ENCODE assay signal across 8 cellular contexts in the genomic region with DNA sequence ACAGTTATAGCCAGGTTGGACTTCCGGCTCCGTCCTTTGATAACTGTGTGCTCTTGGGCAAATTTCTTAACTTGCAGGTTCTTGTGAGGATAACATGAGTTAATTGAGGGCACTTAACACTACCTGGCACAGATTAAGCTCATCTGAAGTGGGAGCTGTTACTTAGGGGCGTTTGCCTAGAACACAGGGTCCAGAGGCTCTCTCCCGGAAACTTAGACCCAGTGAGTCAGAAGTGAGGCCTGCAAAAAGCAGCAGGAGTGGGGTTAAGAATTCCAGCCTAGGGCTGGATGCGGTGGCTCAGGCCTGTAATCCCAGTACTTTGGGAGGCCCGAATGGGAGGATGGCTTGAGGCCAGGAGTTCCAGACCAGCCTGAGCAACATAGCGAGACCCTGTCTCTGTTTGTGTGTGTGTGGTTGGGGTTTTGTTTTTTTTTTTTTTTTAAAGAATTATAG. TPM values are rescaled to one million over a fixed set of nuclear protein-coding genes. Genes with fewer than 3 reads are reported as not detected.
DNase-seq lines count a peak whose midpoint lies in the region; ATAC-seq and TF ChIP-seq lines count a peak whose summit lies in the region.

No MANE protein-coding gene starts in this region.

- H3K27me3 ChIP-seq in SK-N-SH (ENCODE audit: insufficient read depth): no peaks in the 10 kb centered on the region

- CTCF ChIA-PET in SK-N-SH (lab: Yijun Ruan, JAX): interaction anchor here (1.0 to 14.0 kb wide), 2 partner anchors 25 to 229 kb away, joined by 3 to 129 read pairs; no protein-coding TSS in a partner anchor

- H3K9me2 ChIP-seq in SK-N-SH: no peaks in the 10 kb centered on the region

- H3K36me3 ChIP-seq in SK-N-SH (replicated peaks in 1 of 2; ENCODE audit: control insufficient read depth in 1 of 2, insufficient read depth in 2 of 2, low read length in 1 of 2): peaks cover 6 to 19% of the 10 kb centered on the region in 2 experiments

- H2AFZ ChIP-seq in SK-N-SH (ENCODE audit: low read depth): no peak overlapping the region

- H3K79me2 ChIP-seq in SK-N-SH (ENCODE audit: insufficient read depth): peaks cover 86% of the 10 kb centered on the region

- WGBS in SK-N-SH (ENCODE audit: low lambda C conversion rate): 47% methylated on average over 4 of the region's 7 CpGs

- TF ChIP-seq CTCF in SK-N-SH (IDR thresholded peaks at IDR 0.05): no peak

- peak; percentile 83 for DNase-seq in Daoy (ENCODE audit: low read depth)
- DNase-seq in SK-N-SH: no peak
- peak; percentile 70 for DNase-seq in fibroblast of gingiva (ENCODE audit: low read depth)
- DNase-seq in renal cortical epithelial cell (ENCODE audit: low read depth): peak; percentile 86
- DNase-seq in cerebellar nuclear complex (lab: John Stamatoyannopoulos, UW): no peak

- POLR2A ChIA-PET in SK-N-SH (lab: Yijun Ruan, JAX): interaction anchor here (0.8 kb wide), 1 partner anchor 27 kb away, joined by 3 read pairs; no protein-coding TSS in a partner anchor

- H3K4me3 ChIP-seq in SK-N-SH (ENCODE audit: low read depth in 2 of 2, low read length in 1 of 2): peak overlapping the region; percentile 59 to 93; a peak in 3 of 4 replicates

- TF ChIP-seq EP300 in SK-N-SH (IDR thresholded peaks at IDR 0.05; ENCODE audit: borderline replicate concordance in 1 of 2, low read depth in 1 of 2, low read length in 1 of 2): 0 out of 4 replicates have a peak, but pooled peaks of 1 of the 2 experiments have one; percentile 5

- H3F3A ChIP-seq in SK-N-SH (replicated peaks; ENCODE audit: insufficient read depth): peaks cover 58% of the 10 kb centered on the region

- peaks cover 36 to 41% of the 10 kb centered on the region in 2 experiments; a peak in 3 of 4 replicates for H3K4me1 ChIP-seq in SK-N-SH (ENCODE audit: control insufficient read depth in 1 of 2, insufficient read depth in 2 of 2, low read depth in 1 of 2, low read length in 1 of 2)

- TF ChIP-seq RAD21 in SK-N-SH (IDR thresholded peaks at IDR 0.05; ENCODE audit: low read length): no peak

- ATAC-seq in HG02678 (IDR thresholded peaks at IDR 0.05; ENCODE audit: unreplicated experiment) (no peak), GM21576 (IDR thresholded peaks at IDR 0.05; ENCODE audit: unreplicated experiment) (no peak), HG03095 (IDR thresholded peaks at IDR 0.05; ENCODE audit: unreplicated experiment) (no peak)

- H4K20me1 ChIP-seq in SK-N-SH (ENCODE audit: insufficient read depth): no peaks in the 10 kb centered on the region

- peak overlapping the region; percentile 86 for H3K4me2 ChIP-seq in SK-N-SH

- peak overlapping the region; percentile 44 to 97 for H3K27ac ChIP-seq in SK-N-SH (ENCODE audit: low read depth in 2 of 2, low read length in 1 of 2)

- peak overlapping the region; percentile 72 for H3K9ac ChIP-seq in SK-N-SH

- no peaks in the 10 kb centered on the region for H3K9me3 ChIP-seq in SK-N-SH

TF ChIP-seq in SK-N-SH, 30 proteins besides CTCF, POLR2A, EP300 and RAD21:
- TF ChIP-seq SIN3A (IDR thresholded peaks at IDR 0.05; ENCODE audit: borderline replicate concordance, low read depth, low read length) (0 out of 2 replicates have a peak, but pooled peaks have one; percentile 41), JUND (IDR thresholded peaks at IDR 0.05) (peak; percentile 50; the same call in 1 of the 2 replicates), TCF12 (IDR thresholded peaks at IDR 0.05) (0 out of 2 replicates have a peak, but pooled peaks have one; percentile 47), ELF1 (IDR thresholded peaks at IDR 0.05) (no peak; the same call in 1 of the 2 replicates), YY1 (IDR thresholded peaks at IDR 0.05; ENCODE audit: low read depth) (no peak), FOSL2 (IDR thresholded peaks at IDR 0.05; ENCODE audit: borderline replicate concordance, low read depth) (peak; percentile 61; the same call in 1 of the 2 replicates)
- TF ChIP-seq, protein P1, sequence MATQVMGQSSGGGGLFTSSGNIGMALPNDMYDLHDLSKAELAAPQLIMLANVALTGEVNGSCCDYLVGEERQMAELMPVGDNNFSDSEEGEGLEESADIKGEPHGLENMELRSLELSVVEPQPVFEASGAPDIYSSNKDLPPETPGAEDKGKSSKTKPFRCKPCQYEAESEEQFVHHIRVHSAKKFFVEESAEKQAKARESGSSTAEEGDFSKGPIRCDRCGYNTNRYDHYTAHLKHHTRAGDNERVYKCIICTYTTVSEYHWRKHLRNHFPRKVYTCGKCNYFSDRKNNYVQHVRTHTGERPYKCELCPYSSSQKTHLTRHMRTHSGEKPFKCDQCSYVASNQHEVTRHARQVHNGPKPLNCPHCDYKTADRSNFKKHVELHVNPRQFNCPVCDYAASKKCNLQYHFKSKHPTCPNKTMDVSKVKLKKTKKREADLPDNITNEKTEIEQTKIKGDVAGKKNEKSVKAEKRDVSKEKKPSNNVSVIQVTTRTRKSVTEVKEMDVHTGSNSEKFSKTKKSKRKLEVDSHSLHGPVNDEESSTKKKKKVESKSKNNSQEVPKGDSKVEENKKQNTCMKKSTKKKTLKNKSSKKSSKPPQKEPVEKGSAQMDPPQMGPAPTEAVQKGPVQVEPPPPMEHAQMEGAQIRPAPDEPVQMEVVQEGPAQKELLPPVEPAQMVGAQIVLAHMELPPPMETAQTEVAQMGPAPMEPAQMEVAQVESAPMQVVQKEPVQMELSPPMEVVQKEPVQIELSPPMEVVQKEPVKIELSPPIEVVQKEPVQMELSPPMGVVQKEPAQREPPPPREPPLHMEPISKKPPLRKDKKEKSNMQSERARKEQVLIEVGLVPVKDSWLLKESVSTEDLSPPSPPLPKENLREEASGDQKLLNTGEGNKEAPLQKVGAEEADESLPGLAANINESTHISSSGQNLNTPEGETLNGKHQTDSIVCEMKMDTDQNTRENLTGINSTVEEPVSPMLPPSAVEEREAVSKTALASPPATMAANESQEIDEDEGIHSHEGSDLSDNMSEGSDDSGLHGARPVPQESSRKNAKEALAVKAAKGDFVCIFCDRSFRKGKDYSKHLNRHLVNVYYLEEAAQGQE (IDR thresholded peaks at IDR 0.05; ENCODE audit: low read depth, low read length): 0 out of 2 replicates have a peak, but pooled peaks have one; percentile 5
- TF ChIP-seq, protein P2, sequence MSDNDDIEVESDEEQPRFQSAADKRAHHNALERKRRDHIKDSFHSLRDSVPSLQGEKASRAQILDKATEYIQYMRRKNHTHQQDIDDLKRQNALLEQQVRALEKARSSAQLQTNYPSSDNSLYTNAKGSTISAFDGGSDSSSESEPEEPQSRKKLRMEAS (IDR thresholded peaks at IDR 0.05; ENCODE audit: low read depth): 0 out of 2 replicates have a peak, but pooled peaks have one; percentile 30
TF ChIP-seq in SK-N-SH: peak in this region for 6.

RNA-seq across cellular contexts. Expression of a gene that starts 1.4 kb away (rescaled TPM):
- total RNA-seq in Daoy (2014; rRNA removed; shearing (Covaris generic)): 60.5 and 71.4 TPM in 2 replicates
- 198 and 222 TPM in 2 replicates for polyA plus RNA-seq in SK-N-SH (2012; rRNA removed)
- 70.0 and 100 TPM in 2 replicates for polyA plus RNA-seq in SK-N-SH (2012; cell fraction: cytosol; rRNA removed)
- polyA plus RNA-seq in SK-N-SH (2012; cell fraction: nucleus; rRNA removed): 460 and 509 TPM in 2 replicates
- 431 and 491 TPM in 2 replicates for total RNA-seq in renal cortical epithelial cell

RNA-seq across cellular contexts. Expression of a gene that starts 5.7 kb away (rescaled TPM):
- total RNA-seq in Daoy (2014; rRNA removed; shearing (Covaris generic)): 50.0 and 78.6 TPM in 2 replicates
- 48.5 and 57.7 TPM in 2 replicates for polyA plus RNA-seq in SK-N-SH (2012; rRNA removed)
- polyA plus RNA-seq in SK-N-SH (2012; cell fraction: cytosol; rRNA removed): 21.6 and 26.9 TPM in 2 replicates
- 270 and 364 TPM in 2 replicates for polyA plus RNA-seq in SK-N-SH (2012; cell fraction: nucleus; rRNA removed)
- total RNA-seq in renal cortical epithelial cell: 17.7 and 19.6 TPM in 2 replicates

RNA-seq across cellular contexts. Expression of a gene that starts 9.7 kb away (rescaled TPM):
- 0.29 TPM in 1 of 2 replicates, not detected in the other for total RNA-seq in Daoy (2014; rRNA removed; shearing (Covaris generic))
- polyA plus RNA-seq in SK-N-SH (2012; rRNA removed): 28.1 and 29.3 TPM in 2 replicates
- polyA plus RNA-seq in SK-N-SH (2012; cell fraction: cytosol; rRNA removed): 2.3 and 3.4 TPM in 2 replicates
- 256 and 346 TPM in 2 replicates for polyA plus RNA-seq in SK-N-SH (2012; cell fraction: nucleus; rRNA removed)
- total RNA-seq in renal cortical epithelial cell: 0.25 and 0.35 TPM in 2 replicates

RNA-seq across cellular contexts. Expression of a gene that starts 15.4 kb away (rescaled TPM):
- 120 and 132 TPM in 2 replicates for total RNA-seq in Daoy (2014; rRNA removed; shearing (Covaris generic))
- 117 and 163 TPM in 2 replicates for polyA plus RNA-seq in SK-N-SH (2012; rRNA removed)
- 77.9 and 147 TPM in 2 replicates for polyA plus RNA-seq in SK-N-SH (2012; cell fraction: cytosol; rRNA removed)
- 131 and 155 TPM in 2 replicates for polyA plus RNA-seq in SK-N-SH (2012; cell fraction: nucleus; rRNA removed)
- total RNA-seq in renal cortical epithelial cell: 159 and 161 TPM in 2 replicates

RNA-seq across cellular contexts. Expression of a gene that starts 31.1 kb away (rescaled TPM):
- total RNA-seq in Daoy (2014; rRNA removed; shearing (Covaris generic)): 104 and 111 TPM in 2 replicates
- 63.8 and 64.1 TPM in 2 replicates for polyA plus RNA-seq in SK-N-SH (2012; rRNA removed)
- 25.9 and 37.8 TPM in 2 replicates for polyA plus RNA-seq in SK-N-SH (2012; cell fraction: cytosol; rRNA removed)
- 200 and 291 TPM in 2 replicates for polyA plus RNA-seq in SK-N-SH (2012; cell fraction: nucleus; rRNA removed)
- 14.0 and 29.5 TPM in 2 replicates for total RNA-seq in renal cortical epithelial cell

Comparison
In these comparisons a context has a peak if more than half of its experiments do, and no peak if none do; other contexts are left out.
1. DNase-seq: peak in Daoy (single experiment), fibroblast of gingiva (single experiment) and renal cortical epithelial cell (single experiment); none in SK-N-SH (single experiment) and cerebellar nuclear complex (0 of 2).